37 cellular contexts compared by ENCODE assay signal in genomic region chr1:91925644-91926330, GRCh38. TPM values are rescaled to one million over a fixed set of nuclear protein-coding genes. Genes with fewer than 3 reads are reported as not detected.
"Had no signal": no experiment of that assay in that cellular context is flagged by ENCODE, and none has a peak within 500 bp of the region (broad histone marks: within the 10 kb centered on the region; RNA-seq: fewer than 3 reads in every experiment).

No MANE protein-coding gene starts in this region.

- DNase-seq: activated B cell treated with CpG ODN at 0.5 μM for 24 hours; activated CD4-positive, alpha-beta T cell treated with anti-CD3 and anti-CD28 coated beads for 48 hours; activated CD4-positive, alpha-beta T cell treated with anti-CD3 and anti-CD28 coated beads, Interleukin-2, amount 50 U/mL, for 1 hour; activated CD4-positive, alpha-beta T cell treated with anti-CD3 and anti-CD28 coated beads, Interleukin-2, amount 50 U/mL, for 48 hours; activated CD8-positive, alpha-beta memory T cell treated with anti-CD3 and anti-CD28 coated beads for 24 hours; activated CD8-positive, alpha-beta T cell treated with anti-CD3 and anti-CD28 coated beads for 36 hours; activated effector memory CD4-positive, alpha-beta T cell treated with Interleukin-2 at 50 U/mL for 16 hours; activated gamma-delta T cell treated with Interleukin-2 at 50 U/mL for 16 hours; activated naive CD4-positive, alpha-beta T cell treated with anti-CD3 and anti-CD28 coated beads, Interleukin-2, amount 50 U/mL, for 16 hours; activated naive CD4-positive, alpha-beta T cell treated with Interleukin-2 at 50 U/mL for 16 hours; activated T-cell treated with anti-CD3 and anti-CD28 coated beads, Interleukin-2, amount 50 U/mL, for 4 hours; amniotic stem cell; anterior cingulate cortex; brain microvascular endothelial cell; dermis blood vessel endothelial cell; effector CD4-positive, alpha-beta T cell; esophagus squamous epithelium; foreskin melanocyte; heart right ventricle; T-helper 1 cell; T-helper 17 cell; T1000; WERI-Rb-1 had no signal

- H3K9me3 ChIP-seq: esophagus squamous epithelium, gastroesophageal sphincter, heart right ventricle had no signal

- FAIRE-seq: astrocyte, bronchial epithelial cell, endometrium, endothelial cell of umbilical vein had no signal

- H3K27ac ChIP-seq: brain microvascular endothelial cell, coronary artery, epithelial cell of prostate, esophagus squamous epithelium, gastroesophageal sphincter, heart right ventricle, WERI-Rb-1 had no signal

- H3K36me3 ChIP-seq: brain microvascular endothelial cell, esophagus squamous epithelium, gastroesophageal sphincter, heart right ventricle, WERI-Rb-1 had no signal

- H3K4me3 ChIP-seq: coronary artery, esophagus squamous epithelium, gastroesophageal sphincter, heart right ventricle had no signal

- H3K27me3 ChIP-seq: brain microvascular endothelial cell, esophagus squamous epithelium, gastroesophageal sphincter, heart right ventricle had no signal

- ATAC-seq: activated CD4-positive, CD25-positive, alpha-beta regulatory T cell treated with anti-CD3 and anti-CD28 coated beads, Interleukin-2, amount 50 U/mL, for 24 hours; activated CD8-positive, alpha-beta T cell treated with anti-CD3 and anti-CD28 coated beads for 36 hours; activated T-cell treated with anti-CD3 and anti-CD28 coated beads, Interleukin-2, amount 50 U/mL, for 4 hours; activated T-helper 17 cell treated with anti-CD3 and anti-CD28 coated beads, Interleukin-2, amount 50 U/mL, for 72 hours; gastroesophageal sphincter; heart right ventricle; T-helper 17 cell had no signal

RNA-seq across cellular contexts. Expression of gene BRDT, which starts 23.4 kb away (rescaled TPM):
- total RNA-seq: activated B cell treated with CpG ODN at 0.5 μM for 24 hours; activated CD8-positive, alpha-beta T cell treated with anti-CD3 and anti-CD28 coated beads for 36 hours; activated T-cell treated with anti-CD3 and anti-CD28 coated beads, Interleukin-2, amount 50 U/mL, for 4 hours; activated T-helper 17 cell treated with anti-CD3 and anti-CD28 coated beads, Interleukin-2, amount 50 U/mL, for 72 hours; astrocyte; bronchial epithelial cell; cardiac septum; cerebellum; dermis blood vessel endothelial cell; endothelial cell of umbilical vein; esophagus squamous epithelium; gastroesophageal sphincter; glomerular endothelial cell had no signal
- polyA plus RNA-seq: adipose tissue, endothelial cell of umbilical vein, esophagus, heart right ventricle had no signal
